Comparison of ENCODE assay signal across 1 cellular context in genomic region chr15:75167588-75168076, GRCh38.
TF ChIP-seq lines count a peak whose summit lies in the region.

No MANE protein-coding gene starts in this region.

TF ChIP-seq in K562, 482 proteins besides CTCF, POLR2A, EP300 and RAD21 (continued from another document and continues in another):
- TF ChIP-seq CTCFL (IDR thresholded peaks at IDR 0.05; ENCODE audit: borderline replicate concordance, insufficient read depth, low read depth, low read length, poor library complexity, severe bottlenecking) = no peak
- no peak for TF ChIP-seq ATF6 (CRISPR knock-in tag; IDR thresholded peaks at IDR 0.05)
- TF ChIP-seq C11orf30 (IDR thresholded peaks at IDR 0.05; ENCODE audit: low read depth) = no peak
- no peak for TF ChIP-seq ZNF12 (CRISPR knock-in tag; IDR thresholded peaks at IDR 0.05)
- TF ChIP-seq, protein P1, sequence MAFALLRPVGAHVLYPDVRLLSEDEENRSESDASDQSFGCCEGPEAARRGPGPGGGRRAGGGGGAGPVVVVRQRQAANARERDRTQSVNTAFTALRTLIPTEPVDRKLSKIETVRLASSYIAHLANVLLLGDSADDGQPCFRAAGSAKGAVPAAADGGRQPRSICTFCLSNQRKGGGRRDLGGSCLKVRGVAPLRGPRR (CRISPR knock-in tag; IDR thresholded peaks at IDR 0.05) = no peak
- no peak for TF ChIP-seq BCLAF1 (IDR thresholded peaks at IDR 0.05; ENCODE audit: borderline replicate concordance in 1 of 2, control insufficient read depth in 1 of 2, low read depth in 2 of 2, low read length in 1 of 2)
- TF ChIP-seq, protein P2, sequence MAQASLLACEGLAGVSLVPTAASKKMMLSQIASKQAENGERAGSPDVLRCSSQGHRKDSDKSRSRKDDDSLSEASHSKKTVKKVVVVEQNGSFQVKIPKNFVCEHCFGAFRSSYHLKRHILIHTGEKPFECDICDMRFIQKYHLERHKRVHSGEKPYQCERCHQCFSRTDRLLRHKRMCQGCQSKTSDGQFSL (CRISPR knock-in tag; IDR thresholded peaks at IDR 0.05) = no peak
- TF ChIP-seq, protein P2 (tag; IDR thresholded peaks at IDR 0.05) = no peak
- no peak for TF ChIP-seq ATF4 (CRISPR knock-in tag; IDR thresholded peaks at IDR 0.05)
- TF ChIP-seq TRIM25 (IDR thresholded peaks at IDR 0.05; ENCODE audit: borderline replicate concordance) = no peak
- TF ChIP-seq, protein P3, sequence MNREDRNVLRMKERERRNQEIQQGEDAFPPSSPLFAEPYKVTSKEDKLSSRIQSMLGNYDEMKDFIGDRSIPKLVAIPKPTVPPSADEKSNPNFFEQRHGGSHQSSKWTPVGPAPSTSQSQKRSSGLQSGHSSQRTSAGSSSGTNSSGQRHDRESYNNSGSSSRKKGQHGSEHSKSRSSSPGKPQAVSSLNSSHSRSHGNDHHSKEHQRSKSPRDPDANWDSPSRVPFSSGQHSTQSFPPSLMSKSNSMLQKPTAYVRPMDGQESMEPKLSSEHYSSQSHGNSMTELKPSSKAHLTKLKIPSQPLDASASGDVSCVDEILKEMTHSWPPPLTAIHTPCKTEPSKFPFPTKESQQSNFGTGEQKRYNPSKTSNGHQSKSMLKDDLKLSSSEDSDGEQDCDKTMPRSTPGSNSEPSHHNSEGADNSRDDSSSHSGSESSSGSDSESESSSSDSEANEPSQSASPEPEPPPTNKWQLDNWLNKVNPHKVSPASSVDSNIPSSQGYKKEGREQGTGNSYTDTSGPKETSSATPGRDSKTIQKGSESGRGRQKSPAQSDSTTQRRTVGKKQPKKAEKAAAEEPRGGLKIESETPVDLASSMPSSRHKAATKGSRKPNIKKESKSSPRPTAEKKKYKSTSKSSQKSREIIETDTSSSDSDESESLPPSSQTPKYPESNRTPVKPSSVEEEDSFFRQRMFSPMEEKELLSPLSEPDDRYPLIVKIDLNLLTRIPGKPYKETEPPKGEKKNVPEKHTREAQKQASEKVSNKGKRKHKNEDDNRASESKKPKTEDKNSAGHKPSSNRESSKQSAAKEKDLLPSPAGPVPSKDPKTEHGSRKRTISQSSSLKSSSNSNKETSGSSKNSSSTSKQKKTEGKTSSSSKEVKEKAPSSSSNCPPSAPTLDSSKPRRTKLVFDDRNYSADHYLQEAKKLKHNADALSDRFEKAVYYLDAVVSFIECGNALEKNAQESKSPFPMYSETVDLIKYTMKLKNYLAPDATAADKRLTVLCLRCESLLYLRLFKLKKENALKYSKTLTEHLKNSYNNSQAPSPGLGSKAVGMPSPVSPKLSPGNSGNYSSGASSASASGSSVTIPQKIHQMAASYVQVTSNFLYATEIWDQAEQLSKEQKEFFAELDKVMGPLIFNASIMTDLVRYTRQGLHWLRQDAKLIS (CRISPR knock-in tag; IDR thresholded peaks at IDR 0.05) = no peak
- no peak for TF ChIP-seq ZNF717 (CRISPR knock-in tag; IDR thresholded peaks at IDR 0.05)
- TF ChIP-seq, protein P4, sequence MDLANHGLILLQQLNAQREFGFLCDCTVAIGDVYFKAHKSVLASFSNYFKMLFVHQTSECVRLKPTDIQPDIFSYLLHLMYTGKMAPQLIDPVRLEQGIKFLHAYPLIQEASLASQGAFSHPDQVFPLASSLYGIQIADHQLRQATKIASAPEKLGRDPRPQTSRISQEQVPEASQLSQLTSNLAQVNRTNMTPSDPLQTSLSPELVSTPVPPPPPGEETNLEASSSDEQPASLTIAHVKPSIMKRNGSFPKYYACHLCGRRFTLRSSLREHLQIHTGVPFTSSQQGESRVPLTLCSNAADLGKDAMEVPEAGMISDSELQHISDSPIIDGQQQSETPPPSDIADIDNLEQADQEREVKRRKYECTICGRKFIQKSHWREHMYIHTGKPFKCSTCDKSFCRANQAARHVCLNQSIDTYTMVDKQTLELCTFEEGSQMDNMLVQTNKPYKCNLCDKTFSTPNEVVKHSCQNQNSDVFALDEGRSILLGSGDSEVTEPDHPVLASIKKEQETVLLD (IDR thresholded peaks at IDR 0.05) = no peak
- no peak for TF ChIP-seq THAP12 (CRISPR knock-in tag; IDR thresholded peaks at IDR 0.05)
- TF ChIP-seq HNRNPL (IDR thresholded peaks at IDR 0.05; ENCODE audit: low read depth, low read length) = no peak
- TF ChIP-seq ZNF24 (IDR thresholded peaks at IDR 0.05) = no peak
- TF ChIP-seq SMARCB1 (IDR thresholded peaks at IDR 0.05; ENCODE audit: insufficient read length, low read depth) = no peak
- TF ChIP-seq CEBPB (tag; IDR thresholded peaks at IDR 0.05) = no peak
- no peak for TF ChIP-seq BRD9 (IDR thresholded peaks at IDR 0.05; ENCODE audit: low read depth, partially characterized antibody)
- no peak for TF ChIP-seq GABPB2 (CRISPR knock-in tag; conservative IDR thresholded peaks at IDR 0.05)
- no peak for TF ChIP-seq TEAD2 (tag; IDR thresholded peaks at IDR 0.05)
- TF ChIP-seq ZBTB49 (CRISPR knock-in tag; IDR thresholded peaks at IDR 0.05; ENCODE audit: borderline replicate concordance) = no peak
- TF ChIP-seq FOXJ2 (tag; IDR thresholded peaks at IDR 0.05) = no peak
- TF ChIP-seq HCFC1 (IDR thresholded peaks at IDR 0.05; ENCODE audit: low read depth, low read length) = no peak
- TF ChIP-seq ZSCAN32 (CRISPR knock-in tag; IDR thresholded peaks at IDR 0.05) = no peak
- no peak for TF ChIP-seq HMG20A (CRISPR knock-in tag; conservative IDR thresholded peaks at IDR 0.05)
- TF ChIP-seq KLF16 (IDR thresholded peaks at IDR 0.05) = 0 out of 2 replicates have a peak, but pooled peaks have one; percentile 28
- no peak for TF ChIP-seq CAMTA2 (CRISPR knock-in tag; conservative IDR thresholded peaks at IDR 0.05)
- TF ChIP-seq, protein P5, sequence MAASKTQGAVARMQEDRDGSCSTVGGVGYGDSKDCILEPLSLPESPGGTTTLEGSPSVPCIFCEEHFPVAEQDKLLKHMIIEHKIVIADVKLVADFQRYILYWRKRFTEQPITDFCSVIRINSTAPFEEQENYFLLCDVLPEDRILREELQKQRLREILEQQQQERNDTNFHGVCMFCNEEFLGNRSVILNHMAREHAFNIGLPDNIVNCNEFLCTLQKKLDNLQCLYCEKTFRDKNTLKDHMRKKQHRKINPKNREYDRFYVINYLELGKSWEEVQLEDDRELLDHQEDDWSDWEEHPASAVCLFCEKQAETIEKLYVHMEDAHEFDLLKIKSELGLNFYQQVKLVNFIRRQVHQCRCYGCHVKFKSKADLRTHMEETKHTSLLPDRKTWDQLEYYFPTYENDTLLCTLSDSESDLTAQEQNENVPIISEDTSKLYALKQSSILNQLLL (CRISPR knock-in tag; IDR thresholded peaks at IDR 0.05; ENCODE audit: borderline replicate concordance) = no peak
- no peak for TF ChIP-seq TARDBP (IDR thresholded peaks at IDR 0.05)
- peak; percentile 53 for TF ChIP-seq HDAC3 (IDR thresholded peaks at IDR 0.05; ENCODE audit: borderline replicate concordance, partially characterized antibody)
- no peak for TF ChIP-seq RBFOX2 (IDR thresholded peaks at IDR 0.05; ENCODE audit: low read depth, low read length)
